Comparison of ENCODE assay signal across 2 cellular contexts in genomic region chr4:158018831-158019230, GRCh38.
TF ChIP-seq lines count a peak whose summit lies in the region.

No MANE protein-coding gene starts in this region.

TF ChIP-seq in SK-N-SH, 30 proteins besides CTCF, POLR2A, EP300 and RAD21 (continued from another document):
- TF ChIP-seq USF2 (IDR thresholded peaks at IDR 0.05; ENCODE audit: borderline replicate concordance, low read depth, low read length) (no peak), ZBTB33 (IDR thresholded peaks at IDR 0.05; ENCODE audit: borderline replicate concordance, low read depth) (no peak), SMC3 (IDR thresholded peaks at IDR 0.05; ENCODE audit: low read depth, low read length) (no peak), RFX5 (IDR thresholded peaks at IDR 0.05; ENCODE audit: low read length) (no peak), ELF1 (IDR thresholded peaks at IDR 0.05) (no peak), FOXM1 (IDR thresholded peaks at IDR 0.05; ENCODE audit: low read depth) (no peak), NRF1 (IDR thresholded peaks at IDR 0.05; ENCODE audit: low read depth, low read length) (no peak), PBX3 (IDR thresholded peaks at IDR 0.05) (no peak), MEF2A (IDR thresholded peaks at IDR 0.05; ENCODE audit: borderline replicate concordance, low read depth) (no peak), GABPA (IDR thresholded peaks at IDR 0.05; ENCODE audit: low read depth) (no peak), POLR2AphosphoS5 (IDR thresholded peaks at IDR 0.05; ENCODE audit: low read depth, low read length) (no peak)

TF ChIP-seq in SK-N-SH treated with all-trans-retinoic acid at 6 μM for 48 hours, 23 proteins besides CTCF, POLR2A, EP300 and RAD21 (continued from another document):
- no peak for TF ChIP-seq PATZ1 (CRISPR knock-in tag; IDR thresholded peaks at IDR 0.05; ENCODE audit: borderline replicate concordance)
- no peak for TF ChIP-seq TOX (CRISPR knock-in tag; IDR thresholded peaks at IDR 0.05; ENCODE audit: borderline replicate concordance)
- TF ChIP-seq PPARA (CRISPR knock-in tag; IDR thresholded peaks at IDR 0.05; ENCODE audit: borderline replicate concordance), result no peak
- no peak for TF ChIP-seq CREB5 (CRISPR knock-in tag; IDR thresholded peaks at IDR 0.05; ENCODE audit: low read depth)
- no peak for TF ChIP-seq ARNTL (CRISPR knock-in tag; IDR thresholded peaks at IDR 0.05; ENCODE audit: borderline replicate concordance, low read depth)
- no peak for TF ChIP-seq CSDC2 (CRISPR knock-in tag; IDR thresholded peaks at IDR 0.05)
- no peak for TF ChIP-seq CSRNP3 (CRISPR knock-in tag; IDR thresholded peaks at IDR 0.05)
- no peak for TF ChIP-seq TSHZ2 (CRISPR knock-in tag; IDR thresholded peaks at IDR 0.05)
- no peak for TF ChIP-seq BACH2 (CRISPR knock-in tag; IDR thresholded peaks at IDR 0.05; ENCODE audit: borderline replicate concordance)
- no peak for TF ChIP-seq ESRRG (CRISPR knock-in tag; IDR thresholded peaks at IDR 0.05)
- TF ChIP-seq ZNF70 (CRISPR knock-in tag; IDR thresholded peaks at IDR 0.05), result no peak
- TF ChIP-seq ZNF8 (CRISPR knock-in tag; IDR thresholded peaks at IDR 0.05), result no peak
- TF ChIP-seq POU6F1 (CRISPR knock-in tag; IDR thresholded peaks at IDR 0.05; ENCODE audit: borderline replicate concordance, low read depth), result no peak
- TF ChIP-seq ZNF565 (CRISPR knock-in tag; conservative IDR thresholded peaks at IDR 0.05; ENCODE audit: low read depth), result no peak
- TF ChIP-seq ZC3H10 (CRISPR knock-in tag; IDR thresholded peaks at IDR 0.05), result no peak
- no peak for TF ChIP-seq ZFP30 (CRISPR knock-in tag; IDR thresholded peaks at IDR 0.05)
